Comparison of ENCODE assay signal across 12 cellular contexts in genomic region chr1:163035791-163036249, GRCh38. TPM values are rescaled to one million over a fixed set of nuclear protein-coding genes. Genes with fewer than 3 reads are reported as not detected.
DNase-seq lines count a peak whose midpoint lies in the region; ATAC-seq, FAIRE-seq and TF ChIP-seq lines count a peak whose summit lies in the region.
"Had no signal": no experiment of that assay in that cellular context is flagged by ENCODE, and none has a peak within 500 bp of the region (broad histone marks: within the 10 kb centered on the region; RNA-seq: fewer than 3 reads in every experiment).

No MANE protein-coding gene starts in this region.

- peak; percentile 64 to 97 for TF ChIP-seq EP300 in SK-N-SH (IDR thresholded peaks at IDR 0.05; ENCODE audit: borderline replicate concordance in 1 of 2, low read depth in 1 of 2, low read length in 1 of 2)

- DNase-seq in ACHN (peak; percentile 83), HFF-Myc (ENCODE audit: extremely low read depth, low read depth) (peak; percentile 64), SK-N-SH (peak; percentile 2), glomerular visceral epithelial cell (ENCODE audit: extremely low spot score) (peak; percentile 92), pancreas (no peak), NCI-H1694 (lab: John Stamatoyannopoulos, UW) (no peak)
- DNase-seq in central memory CD4-positive, alpha-beta T cell = no peak
- no peak for DNase-seq in natural killer cell treated with Interleukin-12 subunit alpha and Interleukin-12 subunit beta and Interleukin-15 and Interleukin-18, amount 100 ng/mL, for 72 hours (ENCODE audit: low spot score)
- DNase-seq: left cardiac atrium; SIG-M5; stimulated activated naive CD8-positive, alpha-beta T cell treated with anti-CD3 and anti-CD28 coated beads, Interleukin-15, amount 100 ng/mL, for 72 hours had no signal

- TF ChIP-seq RAD21 in SK-N-SH (IDR thresholded peaks at IDR 0.05; ENCODE audit: low read length) = no peak

- H3K36me3 Mint-ChIP-seq in natural killer cell treated with Interleukin-12 subunit alpha and Interleukin-12 subunit beta and Interleukin-15 and Interleukin-18, amount 100 ng/mL, for 72 hours = no peaks in the 10 kb centered on the region

- peaks cover 38% of the 10 kb centered on the region for H3F3A ChIP-seq in SK-N-SH (replicated peaks; ENCODE audit: insufficient read depth)

- H3K27ac Mint-ChIP-seq in natural killer cell treated with Interleukin-12 subunit alpha and Interleukin-12 subunit beta and Interleukin-15 and Interleukin-18, amount 100 ng/mL, for 72 hours = no peak overlapping the region
- H3K27ac Mint-ChIP-seq: stimulated activated naive CD8-positive, alpha-beta T cell treated with anti-CD3 and anti-CD28 coated beads, Interleukin-15, amount 100 ng/mL, for 72 hours had no signal

- H3K9me3 ChIP-seq in SK-N-SH (no peaks in the 10 kb centered on the region), pancreas (no peaks in the 10 kb centered on the region)

- CTCF ChIA-PET in SK-N-SH (lab: Yijun Ruan, JAX) = no interaction called here

- in situ Hi-C loops in ACHN (cut with HindIII; ENCODE audit: low pct_ligation_motif_present, low pct_unique_long_range_greater_than_20kb, low sequenced_read_pairs) = no loop called here

- no peak overlapping the region for H3K4me3 ChIP-seq in HFF-Myc (replicated peaks; ENCODE audit: low read depth, low read length)
- peak overlapping the region in 1 of 2 experiments; percentile 9; a peak in 1 of 4 replicates for H3K4me3 ChIP-seq in SK-N-SH (ENCODE audit: low read depth in 2 of 2, low read length in 1 of 2)
- H3K4me3 ChIP-seq in pancreas = no peak overlapping the region

- no peaks in the 10 kb centered on the region for H3K4me1 Mint-ChIP-seq in natural killer cell treated with Interleukin-12 subunit alpha and Interleukin-12 subunit beta and Interleukin-15 and Interleukin-18, amount 100 ng/mL, for 72 hours (ENCODE audit: low read depth in 2 of 2)
- H3K4me1 Mint-ChIP-seq: central memory CD8-positive, alpha-beta T cell; stimulated activated naive CD8-positive, alpha-beta T cell treated with anti-CD3 and anti-CD28 coated beads, Interleukin-15, amount 100 ng/mL, for 72 hours had no signal

- TF ChIP-seq CTCF in HFF-Myc (IDR thresholded peaks at IDR 0.05; ENCODE audit: low read depth, low read length, missing control alignments) = no peak
- TF ChIP-seq CTCF in SK-N-SH (IDR thresholded peaks at IDR 0.05) = no peak
- no peak for TF ChIP-seq CTCF in pancreas (IDR thresholded peaks at IDR 0.05)

- no peaks in the 10 kb centered on the region for H3K9me2 ChIP-seq in SK-N-SH

- peaks cover 6 to 29% of the 10 kb centered on the region in 2 donors for H3K27me3 Mint-ChIP-seq in natural killer cell treated with Interleukin-12 subunit alpha and Interleukin-12 subunit beta and Interleukin-15 and Interleukin-18, amount 100 ng/mL, for 72 hours

- intact Hi-C loops in pancreas (cut with DNase I) = no loop called here

- ATAC-seq in pancreas = no peak
- no peak for ATAC-seq in natural killer cell treated with Interleukin-12 subunit alpha and Interleukin-12 subunit beta and Interleukin-15 and Interleukin-18, amount 100 ng/mL, for 72 hours
- ATAC-seq: stimulated activated naive CD8-positive, alpha-beta T cell treated with anti-CD3 and anti-CD28 coated beads, Interleukin-15, amount 100 ng/mL, for 72 hours had no signal

- H3K4me1 ChIP-seq in SK-N-SH (ENCODE audit: control insufficient read depth in 1 of 2, insufficient read depth in 2 of 2, low read depth in 1 of 2, low read length in 1 of 2) (peaks cover 13 to 31% of the 10 kb centered on the region in 2 experiments; a peak in 3 of 4 replicates), pancreas (no peaks in the 10 kb centered on the region)

- no peaks in the 10 kb centered on the region for H3K79me2 ChIP-seq in SK-N-SH (ENCODE audit: insufficient read depth)

- FAIRE-seq in pancreas (lab: Jason Lieb, UNC) = no peak

- H3K9me3 Mint-ChIP-seq in natural killer cell treated with Interleukin-12 subunit alpha and Interleukin-12 subunit beta and Interleukin-15 and Interleukin-18, amount 100 ng/mL, for 72 hours = no peaks in the 10 kb centered on the region
- H3K9me3 Mint-ChIP-seq: central memory CD8-positive, alpha-beta T cell; stimulated activated naive CD8-positive, alpha-beta T cell treated with anti-CD3 and anti-CD28 coated beads, Interleukin-15, amount 100 ng/mL, for 72 hours had no signal

- POLR2A ChIA-PET in SK-N-SH (lab: Yijun Ruan, JAX) = no interaction called here

- H2AFZ ChIP-seq in SK-N-SH (ENCODE audit: low read depth) = no peak overlapping the region

- WGBS in SK-N-SH (ENCODE audit: low lambda C conversion rate) = 3% methylated on average over 2 of the region's 2 CpGs
- 62 to 73% methylated on average over 2 of the region's 2 CpGs for WGBS in pancreas, 2 donors

- H3K9ac ChIP-seq in SK-N-SH = peak overlapping the region; percentile 80

- H3K36me3 ChIP-seq in SK-N-SH (replicated peaks in 1 of 2; ENCODE audit: control insufficient read depth in 1 of 2, insufficient read depth in 2 of 2, low read length in 1 of 2) (no peaks in the 10 kb centered on the region), pancreas (no peaks in the 10 kb centered on the region)

- H3K4me3 Mint-ChIP-seq in natural killer cell treated with Interleukin-12 subunit alpha and Interleukin-12 subunit beta and Interleukin-15 and Interleukin-18, amount 100 ng/mL, for 72 hours = no peak overlapping the region
- H3K4me3 Mint-ChIP-seq: central memory CD8-positive, alpha-beta T cell; stimulated activated naive CD8-positive, alpha-beta T cell treated with anti-CD3 and anti-CD28 coated beads, Interleukin-15, amount 100 ng/mL, for 72 hours had no signal

- H3K4me2 ChIP-seq in SK-N-SH = peak overlapping the region; percentile 60

- H3K27me3 ChIP-seq in SK-N-SH (ENCODE audit: insufficient read depth) (no peaks in the 10 kb centered on the region), pancreas (no peaks in the 10 kb centered on the region)

- no peaks in the 10 kb centered on the region for H4K20me1 ChIP-seq in SK-N-SH (ENCODE audit: insufficient read depth)

- H3K27ac ChIP-seq in SK-N-SH (ENCODE audit: low read depth in 2 of 2, low read length in 1 of 2) = peak overlapping the region; percentile 86 to 100
- no peak overlapping the region for H3K27ac ChIP-seq in pancreas

TF ChIP-seq in SK-N-SH, 30 proteins besides CTCF, POLR2A, EP300 and RAD21 (continues in another document):
- TF ChIP-seq RCOR1 (IDR thresholded peaks at IDR 0.05; ENCODE audit: low read length) (no peak), GABPA (IDR thresholded peaks at IDR 0.05; ENCODE audit: low read depth) (peak; percentile 58), ELF1 (IDR thresholded peaks at IDR 0.05) (peak; percentile 82), SMC3 (IDR thresholded peaks at IDR 0.05; ENCODE audit: low read depth, low read length) (no peak), TEAD4 (IDR thresholded peaks at IDR 0.05; ENCODE audit: borderline replicate concordance, insufficient read depth) (peak; percentile 96), GATA2 (CRISPR knock-in tag; IDR thresholded peaks at IDR 0.05) (no peak), USF2 (IDR thresholded peaks at IDR 0.05; ENCODE audit: borderline replicate concordance, low read depth, low read length) (no peak), PBX3 (IDR thresholded peaks at IDR 0.05) (peak; percentile 84), FOXM1 (IDR thresholded peaks at IDR 0.05; ENCODE audit: low read depth) (peak; percentile 92), JUND (IDR thresholded peaks at IDR 0.05) (peak; percentile 95)

RNA-seq across cellular contexts. Expression of gene RGS4, which starts 33.3 kb away (rescaled TPM):
- polyA plus RNA-seq in SK-N-SH (2012; rRNA removed) = 124 and 193 TPM in 2 replicates
- 212 and 232 TPM in 2 replicates for polyA plus RNA-seq in SK-N-SH (2012; cell fraction: cytosol; rRNA removed)
- 79.0 and 164 TPM in 2 replicates for polyA plus RNA-seq in SK-N-SH (2012; cell fraction: nucleus; rRNA removed)
- total RNA-seq in pancreas = 10 to 100 TPM in 1 of 6 donors, 1 to 10 TPM in 4, under 1 TPM in 1; 0.46 to 10.4 (median 2.7) TPM
- 10 to 100 TPM in 1 of 2 donors, 1 to 10 TPM in 1; 1.7 to 15.0 TPM for polyA plus RNA-seq in pancreas
- total RNA-seq in natural killer cell treated with Interleukin-12 subunit alpha and Interleukin-12 subunit beta and Interleukin-15 and Interleukin-18, amount 100 ng/mL, for 72 hours = not detected

Comparison
In these comparisons a context has a peak if more than half of its experiments do, and no peak if none do; other contexts are left out.
1. DNase-seq: peak in ACHN (single experiment), HFF-Myc (single experiment), SK-N-SH (single experiment) and glomerular visceral epithelial cell (single experiment); none in pancreas (0 of 6), NCI-H1694 (single experiment), central memory CD4-positive, alpha-beta T cell (single experiment) and natural killer cell treated with Interleukin-12 subunit alpha and Interleukin-12 subunit beta and Interleukin-15 and Interleukin-18, amount 100 ng/mL, for 72 hours (single experiment).
2. H3K27ac ChIP-seq: peak in SK-N-SH (2 of 2); none in pancreas (0 of 4).